ENCODE assay signal across 11 cellular contexts in the genomic region with DNA sequence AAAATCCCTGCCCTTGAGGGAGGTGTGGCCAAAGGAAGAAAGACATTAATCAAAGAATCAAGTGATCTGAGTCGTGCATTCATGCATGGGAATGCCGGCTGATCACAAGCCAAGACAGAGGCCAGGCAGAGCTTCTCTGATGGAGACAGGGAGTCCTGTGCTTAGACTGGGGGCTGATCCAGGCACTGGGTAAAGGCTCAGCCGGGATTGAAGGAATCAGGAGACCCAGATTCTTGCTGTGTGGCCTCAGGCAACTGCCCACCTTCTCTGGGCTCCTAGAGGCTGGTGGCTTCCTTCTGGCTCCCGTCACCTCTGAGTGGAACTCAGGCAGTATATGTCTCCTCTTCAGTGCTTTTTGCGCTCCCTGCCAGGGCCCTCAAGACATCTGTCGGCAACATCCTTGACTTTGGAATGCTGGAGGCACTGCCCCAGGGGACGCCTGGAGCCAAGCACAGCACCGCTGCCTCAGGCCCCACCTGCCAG. TPM values are rescaled to one million over a fixed set of nuclear protein-coding genes. Genes with fewer than 3 reads are reported as not detected.
DNase-seq lines count a peak whose midpoint lies in the region; ATAC-seq and TF ChIP-seq lines count a peak whose summit lies in the region.
"Had no signal": no experiment of that assay in that cellular context is flagged by ENCODE, and none has a peak within 500 bp of the region (broad histone marks: within the 10 kb centered on the region; RNA-seq: fewer than 3 reads in every experiment).

No MANE protein-coding gene starts in this region.

- peak overlapping the region; percentile 79 for H3K27ac ChIP-seq in C4-2B
- H3K27ac ChIP-seq: brain microvascular endothelial cell had no signal

- no peak overlapping the region for H3K4me3 ChIP-seq in epithelial cell of proximal tubule (ENCODE audit: low read depth, low read length)

- DNase-seq in NCI-H2171 (lab: John Stamatoyannopoulos, UW) (peak; percentile 84), epithelial cell of proximal tubule (ENCODE audit: low read depth) (peak; percentile 55), pons (ENCODE audit: low spot score) (peak; percentile 54), ureter (ENCODE audit: low spot score) (no peak)
- DNase-seq: activated CD4-positive, alpha-beta T cell treated with anti-CD3 and anti-CD28 coated beads for 1 hour; brain microvascular endothelial cell; NCI-H526 treated with DMSO at 0.1 percent for 48 hours had no signal

- TF ChIP-seq CTCF in C4-2B (conservative IDR thresholded peaks at IDR 0.05) (no peak), epithelial cell of proximal tubule (conservative IDR thresholded peaks at IDR 0.05; ENCODE audit: low read depth, low read length) (no peak)

- ATAC-seq in HG02884 (IDR thresholded peaks at IDR 0.05; ENCODE audit: unreplicated experiment) (no peak), esophagus mucosa (no peak), GM18502 (IDR thresholded peaks at IDR 0.05; ENCODE audit: poor library complexity, unreplicated experiment) (no peak)

RNA-seq across cellular contexts. Expression of a gene that starts 17.7 kb away (rescaled TPM):
- total RNA-seq in epithelial cell of proximal tubule (13.7 and 22.7 TPM in 2 replicates), esophagus mucosa (20.4 TPM), ureter (117 TPM)
